Comparison of ENCODE assay signal across 15 cellular contexts in genomic region chr6:49003348-49003747, GRCh38.
"Had no signal": no experiment of that assay in that cellular context is flagged by ENCODE, and none has a peak within 500 bp of the region (broad histone marks: within the 10 kb centered on the region; RNA-seq: fewer than 3 reads in every experiment).

No MANE protein-coding gene starts in this region.

- H3K4me3 ChIP-seq: dorsolateral prefrontal cortex, left lung had no signal

- ATAC-seq: activated CD8-positive, alpha-beta memory T cell treated with anti-CD3 and anti-CD28 coated beads, Interleukin-2, amount 10 ng/mL, durations not matched to agents 7 days and 5 days; left lung; stimulated activated naive B cell treated with anti-CD40 and anti-IgM and Interleukin-4, amounts not matched to agents 10 μg/mL and 1 μg/mL and 100 μg/mL, for 72 hours had no signal

- DNase-seq: activated B cell treated with CpG ODN at 0.5 μM for 24 hours; activated CD4-positive, alpha-beta memory T cell treated with anti-CD3 and anti-CD28 coated beads, Interleukin-2, amount 10 ng/mL, durations not matched to agents 7 days and 5 days; activated CD4-positive, alpha-beta T cell treated with anti-CD3 and anti-CD28 coated beads for 4 hours; activated CD8-positive, alpha-beta memory T cell treated with anti-CD3 and anti-CD28 coated beads, Interleukin-2, amount 10 ng/mL, durations not matched to agents 7 days and 5 days; activated naive CD4-positive, alpha-beta T cell; activated naive CD8-positive, alpha-beta T cell treated with anti-CD3 and anti-CD28 coated beads for 36 hours; amniotic stem cell; dorsolateral prefrontal cortex; foreskin fibroblast; glutamatergic neuron; left lung; nephron progenitor cell; occipital lobe; stimulated activated naive B cell treated with anti-CD40 and anti-IgM and Interleukin-4, amounts not matched to agents 10 μg/mL and 1 μg/mL and 100 μg/mL, for 72 hours; T-helper 9 cell had no signal

- H3K36me3 ChIP-seq: left lung had no signal

- H3K27ac ChIP-seq: dorsolateral prefrontal cortex, left lung had no signal
